ENCODE assay signal across 21 cellular contexts in genomic region chr6:155196891-155197290, GRCh38.
"Had no signal": no experiment of that assay in that cellular context is flagged by ENCODE, and none has a peak within 500 bp of the region (broad histone marks: within the 10 kb centered on the region; RNA-seq: fewer than 3 reads in every experiment).

No MANE protein-coding gene starts in this region.

- H3K4me1 ChIP-seq: body of pancreas had no signal

- H3K27me3 ChIP-seq: body of pancreas had no signal

- FAIRE-seq: K562 had no signal

- H3K4me3 ChIP-seq: body of pancreas, K562 had no signal

- ATAC-seq: activated CD8-positive, alpha-beta memory T cell treated with anti-CD3 and anti-CD28 coated beads, Interleukin-2, amount 10 ng/mL, durations not matched to agents 7 days and 5 days; body of pancreas; K562; T-helper 17 cell had no signal

- H3K9me3 ChIP-seq: body of pancreas had no signal

- DNase-seq: activated B cell treated with CpG ODN at 0.5 μM for 24 hours; activated CD4-positive, alpha-beta T cell treated with anti-CD3 and anti-CD28 coated beads for 1 hour; activated CD4-positive, alpha-beta T cell treated with anti-CD3 and anti-CD28 coated beads, Interleukin-2, amount 10 ng/mL, durations not matched to agents 24 days and 14 days; activated CD4-positive, alpha-beta T cell treated with anti-CD3 and anti-CD28 coated beads, Interleukin-2, amount 50 U/mL, for 48 hours; activated CD8-positive, alpha-beta memory T cell treated with anti-CD3 and anti-CD28 coated beads, Interleukin-2, amount 10 ng/mL, durations not matched to agents 7 days and 5 days; activated effector memory CD4-positive, alpha-beta T cell treated with Interleukin-2 at 50 U/mL for 16 hours; activated naive CD4-positive, alpha-beta T cell; activated T-cell treated with anti-CD3 and anti-CD28 coated beads, Interleukin-2, amount 50 U/mL, for 24 hours; aorta; body of pancreas; Kasumi-1; NCI-H1436 treated with DMSO at 0.1 percent for 48 hours; NCI-H187; NCI-H2171; NCI-H226; NCI-H526; NCI-H82; SIG-M5; T-helper 17 cell; T-helper 9 cell had no signal

- H3K27ac ChIP-seq: body of pancreas had no signal
